24 cellular contexts compared by ENCODE assay signal in genomic region chr13:100338265-100338664, GRCh38.
A peak's percentile ranks its signal among the peaks of the same experiment; 100 is the strongest.
DNase-seq lines count a peak whose midpoint lies in the region; ATAC-seq and TF ChIP-seq lines count a peak whose summit lies in the region.
"Had no signal": no experiment of that assay in that cellular context is flagged by ENCODE, and none has a peak within 500 bp of the region (broad histone marks: within the 10 kb centered on the region; RNA-seq: fewer than 3 reads in every experiment).

No MANE protein-coding gene starts in this region.

- POLR2A ChIA-PET in HEK293 (lab: Yijun Ruan, JAX) = no interaction called here

- no peak for ATAC-seq in HG03095 (IDR thresholded peaks at IDR 0.05; ENCODE audit: unreplicated experiment)
- ATAC-seq: A549, Panc1 had no signal

- peak overlapping the region; percentile 62 for H3K27ac Mint-ChIP-seq in glutamatergic neuron (ENCODE audit: unreplicated experiment)
- H3K27ac Mint-ChIP-seq: CD4-positive, alpha-beta T cell had no signal

- peaks cover 26% of the 10 kb centered on the region for H3K9me3 Mint-ChIP-seq in glutamatergic neuron (ENCODE audit: unreplicated experiment)

- no peaks in the 10 kb centered on the region for H3K36me3 ChIP-seq in HEK293 (ENCODE audit: control insufficient read depth in 2 of 2, insufficient read depth in 1 of 2, low read length in 2 of 2)
- H3K36me3 ChIP-seq: HAP-1 had no signal

- H3K4me3 Mint-ChIP-seq in glutamatergic neuron (ENCODE audit: unreplicated experiment) = peak overlapping the region; percentile 36
- H3K4me3 Mint-ChIP-seq: CD4-positive, alpha-beta T cell had no signal

- H3K9me3 ChIP-seq in HEK293 (ENCODE audit: control insufficient read depth, insufficient read depth, low read depth, low read length) = no peaks in the 10 kb centered on the region
- H3K9me3 ChIP-seq: HAP-1, MG63 had no signal

- DNase-seq in CD1c-positive myeloid dendritic cell (ENCODE audit: extremely low spot score) (peak; percentile 4), brain pericyte (ENCODE audit: low read depth, low spot score) (peak; percentile 40), glutamatergic neuron (no peak), NCI-H2107 treated with DMSO at 0.1 percent for 48 hours (lab: John Stamatoyannopoulos, UW; ENCODE audit: unreplicated experiment) (no peak), NCI-H2171 (lab: John Stamatoyannopoulos, UW) (no peak), NCI-H128 (lab: John Stamatoyannopoulos, UW; ENCODE audit: unreplicated experiment) (no peak)
- DNase-seq: CD4-positive, alpha-beta T cell; COR-L47; DND-41; GM23248; Kasumi-1; MG63; NCI-H1092 treated with DMSO at 0.1 percent for 48 hours; NCI-H146; NCI-H2029; NCI-H345; NCI-H524; NCI-H774; NK-92 treated with Interleukin-12 subunit alpha and Interleukin-12 subunit beta, amount 100 ng/mL, for 24 hours had no signal

- TF ChIP-seq CTCF in HEK293 (tag by site-specific recombination; IDR thresholded peaks at IDR 0.05) (no peak), glutamatergic neuron (IDR thresholded peaks at IDR 0.05; ENCODE audit: partially characterized antibody, unreplicated experiment) (no peak)

- peaks cover 64% of the 10 kb centered on the region for H3K4me1 Mint-ChIP-seq in glutamatergic neuron (ENCODE audit: low read depth, unreplicated experiment)

- H3K4me1 ChIP-seq in HEK293 (ENCODE audit: control insufficient read depth, insufficient read depth, low read length) = no peaks in the 10 kb centered on the region
- H3K4me1 ChIP-seq: A549, HAP-1 had no signal

- H3K4me3 ChIP-seq in HEK293 (ENCODE audit: low read depth, low read length) = no peak overlapping the region
- H3K4me3 ChIP-seq: A549, GM23248, HAP-1, MG63 had no signal

- CTCF ChIA-PET in HEK293 (lab: Yijun Ruan, JAX) = no interaction called here

- peaks cover 12% of the 10 kb centered on the region for H3K36me3 Mint-ChIP-seq in glutamatergic neuron (ENCODE audit: unreplicated experiment)

- H3K27me3 Mint-ChIP-seq in glutamatergic neuron (ENCODE audit: unreplicated experiment) = peaks cover 8% of the 10 kb centered on the region
- H3K27me3 Mint-ChIP-seq: CD4-positive, alpha-beta T cell had no signal

- no peak overlapping the region for H3K27ac ChIP-seq in HEK293 (ENCODE audit: extremely low read depth, low read depth, low read length)
- H3K27ac ChIP-seq: A549, GM23248 had no signal

TF ChIP-seq in HEK293, 187 proteins besides CTCF, POLR2A, EP300 and RAD21:
- TF ChIP-seq ZNF157 (tag by site-specific recombination; IDR thresholded peaks at IDR 0.05) (peak; percentile 82), ZNF549 (tag by site-specific recombination; IDR thresholded peaks at IDR 0.05) (no peak)
- TF ChIP-seq, protein P1, sequence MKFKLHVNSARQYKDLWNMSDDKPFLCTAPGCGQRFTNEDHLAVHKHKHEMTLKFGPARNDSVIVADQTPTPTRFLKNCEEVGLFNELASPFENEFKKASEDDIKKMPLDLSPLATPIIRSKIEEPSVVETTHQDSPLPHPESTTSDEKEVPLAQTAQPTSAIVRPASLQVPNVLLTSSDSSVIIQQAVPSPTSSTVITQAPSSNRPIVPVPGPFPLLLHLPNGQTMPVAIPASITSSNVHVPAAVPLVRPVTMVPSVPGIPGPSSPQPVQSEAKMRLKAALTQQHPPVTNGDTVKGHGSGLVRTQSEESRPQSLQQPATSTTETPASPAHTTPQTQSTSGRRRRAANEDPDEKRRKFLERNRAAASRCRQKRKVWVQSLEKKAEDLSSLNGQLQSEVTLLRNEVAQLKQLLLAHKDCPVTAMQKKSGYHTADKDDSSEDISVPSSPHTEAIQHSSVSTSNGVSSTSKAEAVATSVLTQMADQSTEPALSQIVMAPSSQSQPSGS (tag by site-specific recombination; IDR thresholded peaks at IDR 0.05; ENCODE audit: low read depth) = peak; percentile 50; the same call in 1 of the 2 replicates

Comparison
In these comparisons a context has a peak if more than half of its experiments do, and no peak if none do; other contexts are left out.
1. DNase-seq: peak in CD1c-positive myeloid dendritic cell (single experiment) and brain pericyte (single experiment); none in glutamatergic neuron (single experiment), NCI-H2107 treated with DMSO at 0.1 percent for 48 hours (single experiment), NCI-H2171 (single experiment) and NCI-H128 (single experiment).